ENCODE assay signal across 19 cellular contexts in genomic region chr9:129148463-129149204, GRCh38. TPM values are rescaled to one million over a fixed set of nuclear protein-coding genes. Genes with fewer than 3 reads are reported as not detected.
DNase-seq lines count a peak whose midpoint lies in the region; ATAC-seq and TF ChIP-seq lines count a peak whose summit lies in the region.
"Had no signal": no experiment of that assay in that cellular context is flagged by ENCODE, and none has a peak within 500 bp of the region (broad histone marks: within the 10 kb centered on the region; RNA-seq: fewer than 3 reads in every experiment).

No MANE protein-coding gene starts in this region.

- H3K9ac ChIP-seq in NT2/D1 (ENCODE audit: insufficient read length, low read depth): peak overlapping the region; percentile 26

- DNase-seq in GM13977 (ENCODE audit: low spot score): peak; percentile 67
- no peak for DNase-seq in NT2/D1 (ENCODE audit: low read depth, low spot score)
- DNase-seq in stimulated activated naive B cell treated with anti-CD40 and anti-IgM and Interleukin-4, amounts not matched to agents 10 μg/mL and 1 μg/mL and 100 μg/mL, for 72 hours: no peak
- no peak for DNase-seq in mucosa of descending colon
- DNase-seq in 8988T: no peak
- no peak for DNase-seq in activated T-cell treated with anti-CD3 and anti-CD28 coated beads, Interleukin-2, amount 50 U/mL, for 24 hours
- no peak for DNase-seq in effector memory CD4-positive, alpha-beta T cell
- DNase-seq: activated CD8-positive, alpha-beta memory T cell treated with anti-CD3 and anti-CD28 coated beads, Interleukin-2, amount 50 U/mL, for 4 hours; activated naive CD4-positive, alpha-beta T cell treated with anti-CD3 and anti-CD28 coated beads for 36 hours; body of pancreas; DMS79; hypothalamus; NCI-H1105 treated with DMSO at 0.1 percent for 48 hours; NCI-H2171 treated with DMSO at 0.1 percent for 48 hours; stimulated activated CD4-positive, alpha-beta T cell treated with anti-CD3 and anti-CD28 coated beads, Interleukin-15, amount 100 ng/mL, for 24 hours had no signal

- ATAC-seq in gastroesophageal sphincter (no peak), mucosa of descending colon (no peak)
- no peak for ATAC-seq in stimulated activated naive B cell treated with anti-CD40 and anti-IgM and Interleukin-4, amounts not matched to agents 10 μg/mL and 1 μg/mL and 100 μg/mL, for 72 hours (replicated peaks)
- ATAC-seq: activated CD4-positive, CD25-positive, alpha-beta regulatory T cell treated with anti-CD3 and anti-CD28 coated beads, Interleukin-2, amount 50 U/mL, for 24 hours; body of pancreas had no signal

- TF ChIP-seq CTCF in GM13977 (IDR thresholded peaks at IDR 0.05; ENCODE audit: extremely low read depth, insufficient read depth, missing control alignments) (no peak), gastroesophageal sphincter (IDR thresholded peaks at IDR 0.05) (no peak), mucosa of descending colon (IDR thresholded peaks at IDR 0.05) (no peak)

- no peak for TF ChIP-seq POLR2A in gastroesophageal sphincter (IDR thresholded peaks at IDR 0.05)

- H3K4me3 ChIP-seq in NT2/D1 (ENCODE audit: insufficient read length, low read depth) (no peak overlapping the region), gastroesophageal sphincter (no peak overlapping the region), mucosa of descending colon (no peak overlapping the region)
- no peak overlapping the region for H3K4me3 ChIP-seq in effector memory CD4-positive, alpha-beta T cell (ENCODE audit: insufficient read depth, low read depth, low read length, poor library complexity, severe bottlenecking)
- H3K4me3 ChIP-seq: body of pancreas had no signal

- intact Hi-C loops in mucosa of descending colon (cut with DNase I, micrococcal nuclease): no loop called here

- H3K27me3 Mint-ChIP-seq in stimulated activated naive B cell treated with anti-CD40 and anti-IgM and Interleukin-4, amounts not matched to agents 10 μg/mL and 1 μg/mL and 100 μg/mL, for 72 hours: no peaks in the 10 kb centered on the region
- H3K27me3 Mint-ChIP-seq in activated T-cell treated with anti-CD3 and anti-CD28 coated beads, Interleukin-2, amount 50 U/mL, for 24 hours: no peaks in the 10 kb centered on the region

- peaks cover 45 to 53% of the 10 kb centered on the region in 2 donors for H3K36me3 Mint-ChIP-seq in stimulated activated naive B cell treated with anti-CD40 and anti-IgM and Interleukin-4, amounts not matched to agents 10 μg/mL and 1 μg/mL and 100 μg/mL, for 72 hours
- H3K36me3 Mint-ChIP-seq in activated T-cell treated with anti-CD3 and anti-CD28 coated beads, Interleukin-2, amount 50 U/mL, for 24 hours (ENCODE audit: low read depth): peaks cover 46% of the 10 kb centered on the region

- H3K27me3 ChIP-seq in NT2/D1 (ENCODE audit: insufficient read depth, insufficient read length): no peaks in the 10 kb centered on the region
- no peaks in the 10 kb centered on the region for H3K27me3 ChIP-seq in gastroesophageal sphincter
- no peaks in the 10 kb centered on the region for H3K27me3 ChIP-seq in effector memory CD4-positive, alpha-beta T cell (replicated peaks; ENCODE audit: control insufficient read depth, insufficient read depth, low read length, poor library complexity, severe bottlenecking)
- H3K27me3 ChIP-seq: body of pancreas had no signal

- no peaks in the 10 kb centered on the region for H3K9me3 Mint-ChIP-seq in stimulated activated naive B cell treated with anti-CD40 and anti-IgM and Interleukin-4, amounts not matched to agents 10 μg/mL and 1 μg/mL and 100 μg/mL, for 72 hours
- H3K9me3 Mint-ChIP-seq in activated T-cell treated with anti-CD3 and anti-CD28 coated beads, Interleukin-2, amount 50 U/mL, for 24 hours: no peaks in the 10 kb centered on the region
- H3K9me3 Mint-ChIP-seq: activated naive CD4-positive, alpha-beta T cell treated with anti-CD3 and anti-CD28 coated beads for 36 hours; T-helper 1 cell treated with Interleukin-12 subunit alpha and Interleukin-12 subunit beta and Interleukin-4 antibody, amounts not matched to agents 30 μg/mL and 1 μg/mL, for 36 hours had no signal

- peaks cover 68% of the 10 kb centered on the region for H3K36me3 ChIP-seq in NT2/D1 (ENCODE audit: insufficient read depth, insufficient read length, low read length)
- peaks cover 0 to 62% of the 10 kb centered on the region in 2 donors for H3K36me3 ChIP-seq in gastroesophageal sphincter
- no peaks in the 10 kb centered on the region for H3K36me3 ChIP-seq in mucosa of descending colon (ENCODE audit: low read depth)
- H3K36me3 ChIP-seq in effector memory CD4-positive, alpha-beta T cell (ENCODE audit: control insufficient read depth, insufficient read depth, low read length): peaks cover 13% of the 10 kb centered on the region

- in situ Hi-C loops in GM13977 (cut with MboI; ENCODE audit: low pct_unique_long_range_greater_than_20kb, low sequenced_read_pairs, unreplicated experiment): loop anchor here (25.0 kb wide), 1 partner anchor 639 kb away; no protein-coding TSS in a partner anchor

- peak overlapping the region in 3 of 4 donors; percentile 87 to 100 (median 97) for H3K27ac ChIP-seq in gastroesophageal sphincter
- no peak overlapping the region for H3K27ac ChIP-seq in effector memory CD4-positive, alpha-beta T cell (ENCODE audit: insufficient read depth, low read length, poor library complexity, severe bottlenecking)
- H3K27ac ChIP-seq: body of pancreas, C4-2B had no signal

- H3K27ac Mint-ChIP-seq in stimulated activated naive B cell treated with anti-CD40 and anti-IgM and Interleukin-4, amounts not matched to agents 10 μg/mL and 1 μg/mL and 100 μg/mL, for 72 hours: peak overlapping the region; percentile 53
- H3K27ac Mint-ChIP-seq in activated T-cell treated with anti-CD3 and anti-CD28 coated beads, Interleukin-2, amount 50 U/mL, for 24 hours: no peak overlapping the region
- H3K27ac Mint-ChIP-seq: activated naive CD4-positive, alpha-beta T cell treated with anti-CD3 and anti-CD28 coated beads for 36 hours had no signal

- no peak for TF ChIP-seq EP300 in gastroesophageal sphincter (IDR thresholded peaks at IDR 0.05)

- no peaks in the 10 kb centered on the region for H3K9me3 ChIP-seq in NT2/D1 (ENCODE audit: insufficient read depth, low read length)
- no peaks in the 10 kb centered on the region for H3K9me3 ChIP-seq in gastroesophageal sphincter
- no peaks in the 10 kb centered on the region for H3K9me3 ChIP-seq in mucosa of descending colon
- no peaks in the 10 kb centered on the region for H3K9me3 ChIP-seq in effector memory CD4-positive, alpha-beta T cell (ENCODE audit: control insufficient read depth, low read length)
- H3K9me3 ChIP-seq: body of pancreas had no signal

- H3K4me1 Mint-ChIP-seq in stimulated activated naive B cell treated with anti-CD40 and anti-IgM and Interleukin-4, amounts not matched to agents 10 μg/mL and 1 μg/mL and 100 μg/mL, for 72 hours: peaks cover 13 to 18% of the 10 kb centered on the region in 2 donors
- H3K4me1 Mint-ChIP-seq in activated T-cell treated with anti-CD3 and anti-CD28 coated beads, Interleukin-2, amount 50 U/mL, for 24 hours (ENCODE audit: low read depth): peaks cover 3% of the 10 kb centered on the region

- H3K4me1 ChIP-seq in NT2/D1 (ENCODE audit: insufficient read depth, insufficient read length): peaks cover 21% of the 10 kb centered on the region
- peaks cover 0 to 59% (median 42%) of the 10 kb centered on the region in 3 donors for H3K4me1 ChIP-seq in gastroesophageal sphincter
- peaks cover 12% of the 10 kb centered on the region for H3K4me1 ChIP-seq in mucosa of descending colon (ENCODE audit: low read depth)
- H3K4me1 ChIP-seq in effector memory CD4-positive, alpha-beta T cell (ENCODE audit: control insufficient read depth, insufficient read depth, low read length, poor library complexity, severe bottlenecking): no peaks in the 10 kb centered on the region

- no peak overlapping the region for H3K4me3 Mint-ChIP-seq in stimulated activated naive B cell treated with anti-CD40 and anti-IgM and Interleukin-4, amounts not matched to agents 10 μg/mL and 1 μg/mL and 100 μg/mL, for 72 hours
- H3K4me3 Mint-ChIP-seq in activated T-cell treated with anti-CD3 and anti-CD28 coated beads, Interleukin-2, amount 50 U/mL, for 24 hours: no peak overlapping the region
- H3K4me3 Mint-ChIP-seq: activated naive CD4-positive, alpha-beta T cell treated with anti-CD3 and anti-CD28 coated beads for 36 hours; T-helper 1 cell treated with Interleukin-12 subunit alpha and Interleukin-12 subunit beta and Interleukin-4 antibody, amounts not matched to agents 30 μg/mL and 1 μg/mL, for 36 hours had no signal

- WGBS in gastroesophageal sphincter (ENCODE audit: low coverage in 1 of 2), 2 donors: 71 to 72% methylated on average over 1 to 4 of the region's 6 CpGs

RNA-seq across cellular contexts. Expression of gene IER5L, which starts 29.4 kb away (rescaled TPM):
- total RNA-seq in gastroesophageal sphincter: 10 to 100 TPM in 2 of 4 donors, 1 to 10 TPM in 2; 7.4 to 14.3 (median 10.4) TPM
- 1 to 10 TPM; 5.8 to 8.2 (median 8.0) TPM for total RNA-seq in mucosa of descending colon

RNA-seq across cellular contexts. Expression of gene PTPA, which starts 37.4 kb away (rescaled TPM):
- total RNA-seq in gastroesophageal sphincter (100 to 1,000 TPM in 1 of 4 donors, 10 to 100 TPM in 3; 58.7 to 100 (median 71.6) TPM), mucosa of descending colon (100 to 1,000 TPM in 2 of 3 donors, 10 to 100 TPM in 1; 95.3 to 109 (median 109) TPM)

RNA-seq across cellular contexts. Expression of gene CRAT, which starts 38.0 kb away (rescaled TPM):
- total RNA-seq in gastroesophageal sphincter: 10 to 100 TPM; 59.6 to 91.2 (median 67.5) TPM
- 10 to 100 TPM; 62.0 to 86.5 (median 71.2) TPM for total RNA-seq in mucosa of descending colon
